ENCODE assay signal across 1 cellular context in genomic region chr19:3678188-3678587, GRCh38.
TF ChIP-seq lines count a peak whose summit lies in the region.

No MANE protein-coding gene starts in this region.

TF ChIP-seq in K562, 482 proteins besides CTCF, POLR2A, EP300 and RAD21:
- TF ChIP-seq, protein P1, sequence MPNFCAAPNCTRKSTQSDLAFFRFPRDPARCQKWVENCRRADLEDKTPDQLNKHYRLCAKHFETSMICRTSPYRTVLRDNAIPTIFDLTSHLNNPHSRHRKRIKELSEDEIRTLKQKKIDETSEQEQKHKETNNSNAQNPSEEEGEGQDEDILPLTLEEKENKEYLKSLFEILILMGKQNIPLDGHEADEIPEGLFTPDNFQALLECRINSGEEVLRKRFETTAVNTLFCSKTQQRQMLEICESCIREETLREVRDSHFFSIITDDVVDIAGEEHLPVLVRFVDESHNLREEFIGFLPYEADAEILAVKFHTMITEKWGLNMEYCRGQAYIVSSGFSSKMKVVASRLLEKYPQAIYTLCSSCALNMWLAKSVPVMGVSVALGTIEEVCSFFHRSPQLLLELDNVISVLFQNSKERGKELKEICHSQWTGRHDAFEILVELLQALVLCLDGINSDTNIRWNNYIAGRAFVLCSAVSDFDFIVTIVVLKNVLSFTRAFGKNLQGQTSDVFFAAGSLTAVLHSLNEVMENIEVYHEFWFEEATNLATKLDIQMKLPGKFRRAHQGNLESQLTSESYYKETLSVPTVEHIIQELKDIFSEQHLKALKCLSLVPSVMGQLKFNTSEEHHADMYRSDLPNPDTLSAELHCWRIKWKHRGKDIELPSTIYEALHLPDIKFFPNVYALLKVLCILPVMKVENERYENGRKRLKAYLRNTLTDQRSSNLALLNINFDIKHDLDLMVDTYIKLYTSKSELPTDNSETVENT (CRISPR knock-in tag; IDR thresholded peaks at IDR 0.05): no peak
- TF ChIP-seq NFE2L1 (tag; IDR thresholded peaks at IDR 0.05; ENCODE audit: borderline replicate concordance, low read depth): no peak
- TF ChIP-seq KDM1A (IDR thresholded peaks at IDR 0.05): peak; percentile 55 to 57; a peak in 3 of 4 replicates
- TF ChIP-seq ZNF408 (CRISPR knock-in tag; IDR thresholded peaks at IDR 0.05; ENCODE audit: low read depth): no peak
- TF ChIP-seq HDAC1 (IDR thresholded peaks at IDR 0.05): peak in 1 of 2 experiments; percentile 39; a peak in 1 of 4 replicates
